Comparison of ENCODE assay signal across 13 cellular contexts in genomic region chr21:46035809-46036695, GRCh38. TPM values are rescaled to one million over a fixed set of nuclear protein-coding genes. Genes with fewer than 3 reads are reported as not detected.
DNase-seq lines count a peak whose midpoint lies in the region; ATAC-seq and TF ChIP-seq lines count a peak whose summit lies in the region.
"Had no signal": no experiment of that assay in that cellular context is flagged by ENCODE, and none has a peak within 500 bp of the region (broad histone marks: within the 10 kb centered on the region; RNA-seq: fewer than 3 reads in every experiment).

No MANE protein-coding gene starts in this region.

- H3K27me3 ChIP-seq in body of pancreas (no peaks in the 10 kb centered on the region), rectal smooth muscle tissue (ENCODE audit: control insufficient read depth, insufficient read depth, low read length) (no peaks in the 10 kb centered on the region)

- intact Hi-C loops in body of pancreas (cut with DNase I) (no loop called here), left cardiac atrium (cut with DNase I) (no loop called here)

- ATAC-seq in body of pancreas = peak; percentile 65
- peak; percentile 73 to 74 for ATAC-seq in left cardiac atrium
- no peak for ATAC-seq in HG03571 (IDR thresholded peaks at IDR 0.05; ENCODE audit: unreplicated experiment)
- ATAC-seq: effector memory CD8-positive, alpha-beta T cell had no signal

- H3K27ac ChIP-seq in body of pancreas (peak overlapping the region in 1 of 4 donors; percentile 40), rectal smooth muscle tissue (ENCODE audit: low read depth, low read length) (peak overlapping the region; percentile 54)

- H3K9me3 ChIP-seq in body of pancreas = no peaks in the 10 kb centered on the region

- DNase-seq in AG20443 (ENCODE audit: low spot score) (peak; percentile 84), body of pancreas (peak in 3 of 4 donors; percentile 29 to 60 (median 37)), left cardiac atrium (peak; percentile 77), SHP77 treated with DMSO at 0.1 percent for 48 hours (lab: John Stamatoyannopoulos, UW) (no peak), NCI-H226 (no peak)
- no peak for DNase-seq in stimulated activated naive CD4-positive, alpha-beta T cell treated with Interleukin-2 at 50 U/mL for 16 hours (lab: John Stamatoyannopoulos, UW)
- DNase-seq: effector memory CD8-positive, alpha-beta T cell; GF-D8; NCI-H2081 treated with DMSO at 0.1 percent for 48 hours; stimulated activated CD4-positive, alpha-beta T cell treated with anti-CD3 and anti-CD28 coated beads, Interleukin-4, amount 100 ng/mL, for 24 hours; T-helper 9 cell had no signal

- H3K36me3 ChIP-seq in body of pancreas (replicated peaks in 1 of 2; ENCODE audit: insufficient read depth in 1 of 2, low read depth in 2 of 2) (no peaks in the 10 kb centered on the region), rectal smooth muscle tissue (ENCODE audit: control insufficient read depth, insufficient read depth, low read length) (no peaks in the 10 kb centered on the region)

- TF ChIP-seq POLR2A in body of pancreas (IDR thresholded peaks at IDR 0.05) = no peak

- no peak for TF ChIP-seq CTCF in body of pancreas (IDR thresholded peaks at IDR 0.05)

- WGBS in body of pancreas, 2 donors = 75 to 90% methylated on average over 10 to 30 of the region's 45 CpGs

- H3K4me1 ChIP-seq in body of pancreas (no peaks in the 10 kb centered on the region), rectal smooth muscle tissue (ENCODE audit: control insufficient read depth, insufficient read depth, low read length) (peaks cover 3% of the 10 kb centered on the region)

- H3K4me3 ChIP-seq in body of pancreas = no peak overlapping the region
- H3K4me3 ChIP-seq in rectal smooth muscle tissue (ENCODE audit: low read length) = no peak overlapping the region

- H3K9ac ChIP-seq in rectal smooth muscle tissue (ENCODE audit: low read length) = no peak overlapping the region

RNA-seq across cellular contexts. Expression of gene COL6A1, which starts 54.5 kb away (rescaled TPM):
- total RNA-seq in body of pancreas (100 to 1,000 TPM; 112 to 314 TPM), left cardiac atrium (100 to 1,000 TPM; 244 to 247 TPM)

Comparison
In these comparisons a context has a peak if more than half of its experiments do, and no peak if none do; other contexts are left out.
1. DNase-seq: peak in AG20443 (single experiment), body of pancreas (3 of 4) and left cardiac atrium (single experiment); none in stimulated activated naive CD4-positive, alpha-beta T cell treated with Interleukin-2 at 50 U/mL for 16 hours (single experiment), SHP77 treated with DMSO at 0.1 percent for 48 hours (single experiment) and NCI-H226 (single experiment).